11 cellular contexts compared by ENCODE assay signal in genomic region chr14:95577067-95577800, GRCh38. TPM values are rescaled to one million over a fixed set of nuclear protein-coding genes. Genes with fewer than 3 reads are reported as not detected.
DNase-seq lines count a peak whose midpoint lies in the region; ATAC-seq, FAIRE-seq and TF ChIP-seq lines count a peak whose summit lies in the region.
"Had no signal": no experiment of that assay in that cellular context is flagged by ENCODE, and none has a peak within 500 bp of the region (broad histone marks: within the 10 kb centered on the region; RNA-seq: fewer than 3 reads in every experiment).

No MANE protein-coding gene starts in this region.

- POLR2A ChIA-PET in WTC11 (lab: Charles Lee): no interaction called here

- no peak overlapping the region for H3K4me3 Mint-ChIP-seq in WTC11
- H3K4me3 Mint-ChIP-seq in HFFc6: no peak overlapping the region
- H3K4me3 Mint-ChIP-seq: CD8-positive, alpha-beta T cell had no signal

- H3K4me1 Mint-ChIP-seq in WTC11 (peaks cover 30% of the 10 kb centered on the region), HFFc6 (ENCODE audit: low read depth) (no peaks in the 10 kb centered on the region)

- FAIRE-seq in GM18507 (lab: Jason Lieb, UNC): peak; percentile 99

- peak; percentile 94 for ATAC-seq in GM21390 (IDR thresholded peaks at IDR 0.05; ENCODE audit: unreplicated experiment)
- peak; percentile 97 for ATAC-seq in HG03066 (IDR thresholded peaks at IDR 0.05; ENCODE audit: low read depth, unreplicated experiment)
- ATAC-seq in WTC11: peak; percentile 27
- ATAC-seq: CD8-positive, alpha-beta T cell; left ventricle myocardium superior had no signal

- CTCF ChIA-PET in WTC11 (lab: Charles Lee): no interaction called here

- DNase-seq in GM18507 (ENCODE audit: extremely low spot score, insufficient read length, low read depth) (peak; percentile 51), WTC11 (ENCODE audit: low spot score) (no peak), A172 (ENCODE audit: low spot score) (no peak), Ammon's horn (ENCODE audit: low spot score) (no peak), HFFc6 (no peak), Kasumi-1 (lab: John Stamatoyannopoulos, UW) (no peak)
- DNase-seq: CD8-positive, alpha-beta T cell; left ventricle myocardium superior; stimulated activated CD8-positive, alpha-beta memory T cell treated with anti-CD3 and anti-CD28 coated beads, Interleukin-4, amount 100 ng/mL, for 48 hours had no signal

- H3K36me3 Mint-ChIP-seq in WTC11: no peaks in the 10 kb centered on the region; the same call in 1 of the 2 replicates
- no peaks in the 10 kb centered on the region for H3K36me3 Mint-ChIP-seq in HFFc6 (ENCODE audit: low read depth)
- H3K36me3 Mint-ChIP-seq: CD8-positive, alpha-beta T cell had no signal

- no peak overlapping the region for H3K27ac Mint-ChIP-seq in WTC11
- H3K27ac Mint-ChIP-seq in HFFc6: no peak overlapping the region
- H3K27ac Mint-ChIP-seq: CD8-positive, alpha-beta T cell had no signal

- H3K9me3 Mint-ChIP-seq in WTC11 (peaks cover 3% of the 10 kb centered on the region; the same call in 1 of the 2 replicates), HFFc6 (no peaks in the 10 kb centered on the region)
- H3K9me3 Mint-ChIP-seq: CD8-positive, alpha-beta T cell had no signal

- H3K27me3 Mint-ChIP-seq in WTC11 (ENCODE audit: low read depth) (peaks cover 91% of the 10 kb centered on the region), HFFc6 (ENCODE audit: insufficient read depth) (peaks cover 14% of the 10 kb centered on the region)

- TF ChIP-seq CTCF in WTC11 (IDR thresholded peaks at IDR 0.05) (no peak), HFFc6 (IDR thresholded peaks at IDR 0.05) (no peak)

TF ChIP-seq in WTC11, 78 proteins besides CTCF, POLR2A, EP300 and RAD21:
- no peak for TF ChIP-seq JAZF1 (CRISPR knock-in tag; IDR thresholded peaks at IDR 0.05)
- no peak for TF ChIP-seq E2F4 (CRISPR knock-in tag; IDR thresholded peaks at IDR 0.05; ENCODE audit: borderline replicate concordance, low read depth)
- no peak for TF ChIP-seq ZNF416 (CRISPR knock-in tag; IDR thresholded peaks at IDR 0.05)
- no peak for TF ChIP-seq ZBTB21 (CRISPR knock-in tag; IDR thresholded peaks at IDR 0.05; ENCODE audit: borderline replicate concordance)
- no peak for TF ChIP-seq SOX15 (CRISPR knock-in tag; IDR thresholded peaks at IDR 0.05)
- TF ChIP-seq NR2C2 (CRISPR knock-in tag; IDR thresholded peaks at IDR 0.05): no peak
- no peak for TF ChIP-seq ETV6 (CRISPR knock-in tag; IDR thresholded peaks at IDR 0.05)
- no peak for TF ChIP-seq NFE2L1 (CRISPR knock-in tag; IDR thresholded peaks at IDR 0.05)

RNA-seq across cellular contexts. Expression of gene GLRX5, which starts 42.4 kb away (rescaled TPM):
- 72.8 to 78.3 TPM (median 76.2 TPM) in 3 replicates for total RNA-seq in WTC11 (2021)
- 53.1 and 56.1 TPM in 2 replicates for total RNA-seq in A172 (2014; rRNA removed; shearing (Covaris generic))
- 10 to 100 TPM; 38.7 to 47.2 (median 43.8) TPM for total RNA-seq in HFFc6 (2021; fragmentation: NEBNext Ultra II Directional; extraction: Animal tissue kit (Norgen Biotek cat#: 25700))

Comparison
In these comparisons a context has a peak if more than half of its experiments do, and no peak if none do; other contexts are left out.
1. ATAC-seq: peak in every context shown above with its lines; median percentile 97 in HG03066; 94 in GM21390; 27 in WTC11.